ENCODE assay signal across 8 cellular contexts in the genomic region with DNA sequence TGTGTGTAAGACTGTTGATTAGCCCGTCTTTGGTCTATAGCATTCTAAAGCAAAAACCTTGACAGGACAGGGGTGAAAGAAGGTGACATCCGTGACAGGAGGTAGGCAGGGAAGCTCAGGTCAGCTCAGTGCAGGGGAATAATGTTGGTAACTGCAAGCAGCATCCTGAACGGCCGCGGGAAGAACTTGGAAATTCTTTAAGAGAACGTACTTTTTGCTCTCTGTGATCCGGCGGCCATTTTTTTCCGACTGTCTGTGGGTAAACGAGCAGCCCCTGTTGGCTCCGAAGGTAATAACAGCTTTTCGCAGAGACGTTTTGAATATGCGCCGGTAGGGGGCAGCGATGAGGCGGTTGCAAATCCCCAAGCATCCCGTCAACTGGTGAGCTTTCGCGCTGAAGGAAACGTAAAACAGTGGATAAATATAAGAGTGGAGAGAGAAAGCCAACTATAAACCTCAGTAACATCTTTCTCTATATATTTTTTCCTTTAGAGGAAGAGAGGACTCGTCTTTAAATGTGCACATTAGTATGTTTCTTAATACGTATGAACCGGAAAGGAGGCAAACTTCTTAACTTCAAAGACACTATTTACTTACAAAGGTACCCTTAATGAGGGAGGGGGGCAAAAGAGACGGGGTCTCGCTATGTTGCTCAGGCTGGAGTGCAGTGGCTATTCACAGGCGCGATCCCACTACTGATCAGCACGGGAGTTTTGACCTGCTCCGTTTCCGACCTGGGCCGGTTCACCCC. TPM values are rescaled to one million over a fixed set of nuclear protein-coding genes. Genes with fewer than 3 reads are reported as not detected.
DNase-seq lines count a peak whose midpoint lies in the region; ATAC-seq, FAIRE-seq and TF ChIP-seq lines count a peak whose summit lies in the region.

No MANE protein-coding gene starts in this region.

- FAIRE-seq in A549 (lab: Jason Lieb, UNC), result no peak

- peak overlapping the region; percentile 59 for H3K4me3 ChIP-seq in A549
- H3K4me3 ChIP-seq in liver (ENCODE audit: low read depth in 1 of 3, low read length in 3 of 3), result peak overlapping the region; percentile 64 to 80 (median 78)

- peaks cover 18% of the 10 kb centered on the region for H3K4me1 Mint-ChIP-seq in activated CD4-positive, alpha-beta T cell treated with anti-CD3 and anti-CD28 coated beads, Interleukin-2, amount 10 ng/mL, durations not matched to agents 24 days and 14 days

- H3K27ac Mint-ChIP-seq in activated CD4-positive, alpha-beta T cell treated with anti-CD3 and anti-CD28 coated beads, Interleukin-2, amount 10 ng/mL, durations not matched to agents 24 days and 14 days, result no peak overlapping the region

- peak overlapping the region; percentile 95 to 98 for H3K9ac ChIP-seq in liver (ENCODE audit: low read depth in 1 of 2, low read length in 2 of 2)

- no peaks in the 10 kb centered on the region for H3K36me3 ChIP-seq in liver (ENCODE audit: control insufficient read depth in 4 of 4, insufficient read depth in 3 of 4, low read depth in 1 of 4, low read length in 3 of 4)

- H3K9me3 Mint-ChIP-seq in activated CD4-positive, alpha-beta T cell treated with anti-CD3 and anti-CD28 coated beads, Interleukin-2, amount 10 ng/mL, durations not matched to agents 24 days and 14 days, result no peaks in the 10 kb centered on the region

- H3K4me1 ChIP-seq in A549, result peaks cover 20% of the 10 kb centered on the region
- H3K4me1 ChIP-seq in liver (ENCODE audit: control insufficient read depth in 4 of 4, insufficient read depth in 4 of 4, low read length in 3 of 4), result peaks cover 0 to 19% (median 5%) of the 10 kb centered on the region in 4 donors

- intact Hi-C loops in activated CD4-positive, alpha-beta T cell treated with anti-CD3 and anti-CD28 coated beads, Interleukin-2, amount 10 ng/mL, durations not matched to agents 24 days and 14 days (cut with micrococcal nuclease), result loop anchor here (1.0 to 10.0 kb wide), 5 partner anchors 9 to 963 kb away; partner anchors contain the start of genes DMAC2L, L2HGDH and SOS2

- WGBS in A549 (ENCODE audit: missing lambda C conversion rate), result under 1% methylated on average over 28 of the region's 32 CpGs
- under 1% methylated on average over 31 of the region's 32 CpGs for WGBS in liver

- TF ChIP-seq RAD21 in A549 (conservative IDR thresholded peaks at IDR 0.05 in 1 of 2, IDR thresholded peaks at IDR 0.05 in 1 of 2), result peak; percentile 51 to 53
- peak; percentile 66 to 73 for TF ChIP-seq RAD21 in liver (IDR thresholded peaks at IDR 0.05)

- no peaks in the 10 kb centered on the region for H3K27me3 ChIP-seq in liver (ENCODE audit: control insufficient read depth in 4 of 4, insufficient read depth in 4 of 4, low read length in 3 of 4)

- DNase-seq in A549 (ENCODE audit: low read depth in 1 of 2, low spot score in 1 of 2) (peak; percentile 56 to 93), NCI-H524 treated with DMSO at 0.1 percent for 48 hours (lab: John Stamatoyannopoulos, UW) (peak; percentile 86), dermis microvascular lymphatic vessel endothelial cell (ENCODE audit: low read depth in 2 of 2) (peak; percentile 74 to 84)
- DNase-seq in activated CD4-positive, alpha-beta T cell treated with anti-CD3 and anti-CD28 coated beads, Interleukin-2, amount 10 ng/mL, durations not matched to agents 24 days and 14 days, result peak; percentile 95
- peak; percentile 72 for DNase-seq in stimulated activated CD4-positive, alpha-beta T cell treated with anti-CD3 and anti-CD28 coated beads, Interleukin-2, amount 100 ng/mL, for 4 hours (ENCODE audit: low read depth)

- H3K27ac ChIP-seq in A549 (peak overlapping the region; percentile 88 to 96), liver (ENCODE audit: low read depth in 1 of 2, low read length in 2 of 2) (peak overlapping the region; percentile 99)

- CTCF ChIA-PET in A549 (lab: Yijun Ruan, JAX), result interaction anchor here (0.6 to 12.6 kb wide), 57 partner anchors 11 to 441 kb away, joined by 3 to 259 read pairs (median 6); partner anchors contain the start of genes ARF6, NEMF and VCPKMT

- ATAC-seq in A549 (peak; percentile 50 to 71), GM18520 (IDR thresholded peaks at IDR 0.05; ENCODE audit: unreplicated experiment) (peak; percentile 21), HG03432 (IDR thresholded peaks at IDR 0.05; ENCODE audit: unreplicated experiment) (peak; percentile 24)

- POLR2A ChIA-PET in A549 (lab: Yijun Ruan, JAX), result interaction anchor here (0.5 to 3.3 kb wide), 25 partner anchors 10 to 450 kb away, joined by 3 to 38 read pairs (median 4); partner anchors contain the start of genes ARF6, DMAC2L, KLHDC2 and MGAT2

- no peak for TF ChIP-seq POLR2A in A549 (IDR thresholded peaks at IDR 0.05; ENCODE audit: low read length)

- no peak for TF ChIP-seq EP300 in A549 (IDR thresholded peaks at IDR 0.05)

- H3K4me2 ChIP-seq in A549, result peak overlapping the region; percentile 73

- peaks cover 2% of the 10 kb centered on the region for H3K36me3 Mint-ChIP-seq in activated CD4-positive, alpha-beta T cell treated with anti-CD3 and anti-CD28 coated beads, Interleukin-2, amount 10 ng/mL, durations not matched to agents 24 days and 14 days (ENCODE audit: low read depth)

- peaks cover 4% of the 10 kb centered on the region for H3K27me3 Mint-ChIP-seq in activated CD4-positive, alpha-beta T cell treated with anti-CD3 and anti-CD28 coated beads, Interleukin-2, amount 10 ng/mL, durations not matched to agents 24 days and 14 days

- H3K9me3 ChIP-seq in A549, result no peaks in the 10 kb centered on the region
- no peaks in the 10 kb centered on the region for H3K9me3 ChIP-seq in liver (ENCODE audit: control insufficient read depth in 4 of 4, low read length in 3 of 4)

- peak; percentile 100 for TF ChIP-seq CTCF in A549 (IDR thresholded peaks at IDR 0.05)
- peak; percentile 100 for TF ChIP-seq CTCF in liver (IDR thresholded peaks at IDR 0.05; ENCODE audit: low read depth, low read length, missing input control)

- H3K4me3 Mint-ChIP-seq in activated CD4-positive, alpha-beta T cell treated with anti-CD3 and anti-CD28 coated beads, Interleukin-2, amount 10 ng/mL, durations not matched to agents 24 days and 14 days, result no peak overlapping the region

TF ChIP-seq in A549, 52 proteins besides CTCF, POLR2A, EP300 and RAD21 (continues in another document):
- TF ChIP-seq, protein P1, sequence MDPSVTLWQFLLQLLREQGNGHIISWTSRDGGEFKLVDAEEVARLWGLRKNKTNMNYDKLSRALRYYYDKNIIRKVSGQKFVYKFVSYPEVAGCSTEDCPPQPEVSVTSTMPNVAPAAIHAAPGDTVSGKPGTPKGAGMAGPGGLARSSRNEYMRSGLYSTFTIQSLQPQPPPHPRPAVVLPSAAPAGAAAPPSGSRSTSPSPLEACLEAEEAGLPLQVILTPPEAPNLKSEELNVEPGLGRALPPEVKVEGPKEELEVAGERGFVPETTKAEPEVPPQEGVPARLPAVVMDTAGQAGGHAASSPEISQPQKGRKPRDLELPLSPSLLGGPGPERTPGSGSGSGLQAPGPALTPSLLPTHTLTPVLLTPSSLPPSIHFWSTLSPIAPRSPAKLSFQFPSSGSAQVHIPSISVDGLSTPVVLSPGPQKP (IDR thresholded peaks at IDR 0.05; ENCODE audit: low read depth, low read length), result no peak
- TF ChIP-seq PHF8 (IDR thresholded peaks at IDR 0.05; ENCODE audit: borderline replicate concordance, low read depth), result 0 out of 2 replicates have a peak, but pooled peaks have one; percentile 8
- no peak for TF ChIP-seq CBX2 (IDR thresholded peaks at IDR 0.05; ENCODE audit: borderline replicate concordance, low read depth)
- TF ChIP-seq CBX8 (IDR thresholded peaks at IDR 0.05), result no peak
- 0 out of 2 replicates have a peak, but pooled peaks have one; percentile 50 for TF ChIP-seq FOXS1 (CRISPR knock-in tag; IDR thresholded peaks at IDR 0.05)

TF ChIP-seq in liver, 16 proteins besides CTCF, POLR2A, EP300 and RAD21 (continues in another document):
- TF ChIP-seq HNF4G (IDR thresholded peaks at IDR 0.05) (no peak), SP1 (IDR thresholded peaks at IDR 0.05) (peak; percentile 18), RXRA (IDR thresholded peaks at IDR 0.05) (no peak), FOXA2 (IDR thresholded peaks at IDR 0.05) (peak; percentile 13)
- TF ChIP-seq, protein P2, sequence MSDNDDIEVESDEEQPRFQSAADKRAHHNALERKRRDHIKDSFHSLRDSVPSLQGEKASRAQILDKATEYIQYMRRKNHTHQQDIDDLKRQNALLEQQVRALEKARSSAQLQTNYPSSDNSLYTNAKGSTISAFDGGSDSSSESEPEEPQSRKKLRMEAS (IDR thresholded peaks at IDR 0.05), result peak; percentile 5

RNA-seq across cellular contexts. Expression of gene NEMF, which starts 9.5 kb away (rescaled TPM):
- polyA plus RNA-seq in A549 (2011; rRNA removed), result 58.8 and 59.6 TPM in 2 replicates
- 8.0 and 12.1 TPM in 2 replicates for polyA plus RNA-seq in A549 (2012; cell fraction: cytosol; rRNA removed)
- polyA plus RNA-seq in A549 (2012; cell fraction: nucleus; rRNA removed), result 10.0 and 13.7 TPM in 2 replicates
- polyA plus RNA-seq in A549 (2017; fragmentation: RNase III; extraction: RNeasy Plus Mini Kit Qiagen cat#74134 plus additional on column Dnase treatment), result 57.0 to 60.3 TPM (median 58.3 TPM) in 3 replicates
- polyA minus RNA-seq in A549 (2011; rRNA and poly(A)+ RNA removed), result 64.6 and 73.3 TPM in 2 replicates
- 65.8 and 75.4 TPM in 2 replicates for total RNA-seq in activated CD4-positive, alpha-beta T cell treated with anti-CD3 and anti-CD28 coated beads, Interleukin-2, amount 10 ng/mL, durations not matched to agents 24 days and 14 days
- total RNA-seq in dermis microvascular lymphatic vessel endothelial cell, result 37.1 and 37.2 TPM in 2 replicates
- 10 to 100 TPM; 31.5 to 37.2 TPM for total RNA-seq in liver
- polyA plus RNA-seq in liver, result 10 to 100 TPM in 1 of 2 donors, 1 to 10 TPM in 1; 7.9 to 30.8 TPM

RNA-seq across cellular contexts. Expression of gene ARF6, which starts 30.8 kb away (rescaled TPM):
- polyA plus RNA-seq in A549 (2011; rRNA removed) (29.8 and 33.3 TPM in 2 replicates), A549 (2017; fragmentation: RNase III; extraction: RNeasy Plus Mini Kit Qiagen cat#74134 plus additional on column Dnase treatment) (47.7 to 54.8 TPM (median 51.0 TPM) in 3 replicates), liver (10 to 100 TPM; 20.3 to 21.5 TPM)
- 39.6 and 44.8 TPM in 2 replicates for polyA plus RNA-seq in A549 (2012; cell fraction: cytosol; rRNA removed)
- polyA plus RNA-seq in A549 (2012; cell fraction: nucleus; rRNA removed), result 25.8 and 26.2 TPM in 2 replicates
- polyA minus RNA-seq in A549 (2011; rRNA and poly(A)+ RNA removed), result 23.4 and 24.2 TPM in 2 replicates
- total RNA-seq in activated CD4-positive, alpha-beta T cell treated with anti-CD3 and anti-CD28 coated beads, Interleukin-2, amount 10 ng/mL, durations not matched to agents 24 days and 14 days, result 154 and 160 TPM in 2 replicates
- total RNA-seq in dermis microvascular lymphatic vessel endothelial cell (52.1 and 58.4 TPM in 2 replicates), liver (10 to 100 TPM; 27.5 to 56.2 TPM)

Comparison
In these comparisons a context has a peak if more than half of its experiments do, and no peak if none do; other contexts are left out.
1. Peak in every context shown above with its lines: DNase-seq, ATAC-seq, H3K4me3 ChIP-seq and H3K27ac ChIP-seq.